ENCODE assay signal across 10 cellular contexts in the genomic region with DNA sequence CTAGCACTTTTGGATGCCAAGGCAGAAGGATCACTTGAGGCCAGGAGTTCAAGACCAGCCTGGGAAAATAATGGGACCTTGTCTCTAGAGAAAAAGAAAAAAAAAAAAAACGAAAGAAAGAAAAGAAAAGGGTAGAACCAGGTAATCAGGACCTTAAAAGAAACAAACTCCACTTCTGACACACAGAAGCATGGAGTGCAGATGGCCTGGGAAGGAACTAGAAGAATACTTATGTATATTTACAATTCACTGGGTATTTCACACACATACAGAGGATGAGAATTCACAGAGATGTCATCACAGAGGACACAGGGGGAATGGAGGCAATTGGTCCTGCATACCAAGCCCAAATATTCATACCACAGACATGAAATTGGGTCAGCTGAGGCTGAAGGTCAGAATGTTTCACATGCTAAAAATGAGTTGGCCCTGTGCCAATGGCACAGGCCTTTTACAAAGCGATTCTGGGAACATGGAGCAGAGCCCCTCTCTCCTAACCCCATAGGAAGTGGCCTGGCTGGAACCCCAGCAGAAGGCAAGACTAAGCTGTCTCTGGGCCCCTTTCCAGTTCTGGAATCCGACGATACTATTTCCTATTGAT. TPM values are rescaled to one million over a fixed set of nuclear protein-coding genes. Genes with fewer than 3 reads are reported as not detected.
DNase-seq lines count a peak whose midpoint lies in the region; ATAC-seq and TF ChIP-seq lines count a peak whose summit lies in the region.
"Had no signal": no experiment of that assay in that cellular context is flagged by ENCODE, and none has a peak within 500 bp of the region (broad histone marks: within the 10 kb centered on the region; RNA-seq: fewer than 3 reads in every experiment).

No MANE protein-coding gene starts in this region.

- H3K36me3 ChIP-seq in brain microvascular endothelial cell (replicated peaks) = peaks cover 51% of the 10 kb centered on the region

- ATAC-seq in stimulated activated naive CD8-positive, alpha-beta T cell treated with anti-CD3 and anti-CD28 coated beads, Interleukin-15, amount 100 ng/mL, for 72 hours = no peak
- no peak for ATAC-seq in stimulated activated naive CD8-positive, alpha-beta T cell treated with anti-CD3 and anti-CD28 coated beads, Interleukin-15, Interleukin-2, amounts not matched to agents 100 U/mL and 50 U/mL, for 24 hours
- ATAC-seq in HG02798 (IDR thresholded peaks at IDR 0.05; ENCODE audit: poor library complexity, unreplicated experiment) = no peak
- no peak for ATAC-seq in HG03095 (IDR thresholded peaks at IDR 0.05; ENCODE audit: unreplicated experiment)
- no peak for ATAC-seq in GM19467 (IDR thresholded peaks at IDR 0.05; ENCODE audit: unreplicated experiment)

- peaks cover 73% of the 10 kb centered on the region for H3K4me1 Mint-ChIP-seq in stimulated activated naive CD8-positive, alpha-beta T cell treated with anti-CD3 and anti-CD28 coated beads, Interleukin-15, amount 100 ng/mL, for 72 hours

- H3K27me3 Mint-ChIP-seq in stimulated activated naive CD8-positive, alpha-beta T cell treated with anti-CD3 and anti-CD28 coated beads, Interleukin-15, amount 100 ng/mL, for 72 hours = no peaks in the 10 kb centered on the region
- H3K27me3 Mint-ChIP-seq: stimulated activated naive CD8-positive, alpha-beta T cell treated with anti-CD3 and anti-CD28 coated beads, Interleukin-15, Interleukin-2, amounts not matched to agents 100 ng/mL and 50 ng/mL, for 24 hours had no signal

- peak overlapping the region; percentile 84 for H3K27ac ChIP-seq in brain microvascular endothelial cell

- no peak for DNase-seq in stimulated activated naive CD8-positive, alpha-beta T cell treated with anti-CD3 and anti-CD28 coated beads, Interleukin-15, amount 100 ng/mL, for 72 hours
- no peak for DNase-seq in stimulated activated naive CD8-positive, alpha-beta T cell treated with anti-CD3 and anti-CD28 coated beads, Interleukin-15, Interleukin-2, amounts not matched to agents 100 U/mL and 50 U/mL, for 24 hours
- DNase-seq in brain microvascular endothelial cell (peak; percentile 86), mucosa of gallbladder (ENCODE audit: low spot score) (peak; percentile 27), NCI-H82 (lab: John Stamatoyannopoulos, UW) (no peak)
- DNase-seq: stimulated activated CD4-positive, alpha-beta T cell treated with anti-CD3 and anti-CD28 coated beads, Interleukin-12 subunit alpha, Interleukin-12 subunit beta, amount 100 ng/mL, for 4 hours had no signal

- no peak for TF ChIP-seq CTCF in brain microvascular endothelial cell (IDR thresholded peaks at IDR 0.05; ENCODE audit: low read depth, low read length, missing control alignments)

- in situ Hi-C loops in brain microvascular endothelial cell (cut with HindIII; ENCODE audit: low pct_ligation_motif_present, low sequenced_read_pairs) = no loop called here

- no peaks in the 10 kb centered on the region for H3K27me3 ChIP-seq in brain microvascular endothelial cell (replicated peaks)

- H3K27ac Mint-ChIP-seq in stimulated activated naive CD8-positive, alpha-beta T cell treated with anti-CD3 and anti-CD28 coated beads, Interleukin-15, amount 100 ng/mL, for 72 hours = peak overlapping the region; percentile 60 to 72

- H3K4me3 ChIP-seq in brain microvascular endothelial cell (ENCODE audit: low read depth, low read length) = no peak overlapping the region

- H3K4me3 Mint-ChIP-seq in stimulated activated naive CD8-positive, alpha-beta T cell treated with anti-CD3 and anti-CD28 coated beads, Interleukin-15, amount 100 ng/mL, for 72 hours = no peak overlapping the region
- H3K4me3 Mint-ChIP-seq: stimulated activated naive CD8-positive, alpha-beta T cell treated with anti-CD3 and anti-CD28 coated beads, Interleukin-15, Interleukin-2, amounts not matched to agents 100 ng/mL and 50 ng/mL, for 24 hours had no signal

- H3K9me3 Mint-ChIP-seq in stimulated activated naive CD8-positive, alpha-beta T cell treated with anti-CD3 and anti-CD28 coated beads, Interleukin-15, amount 100 ng/mL, for 72 hours = no peaks in the 10 kb centered on the region
- H3K9me3 Mint-ChIP-seq: stimulated activated naive CD8-positive, alpha-beta T cell treated with anti-CD3 and anti-CD28 coated beads, Interleukin-15, Interleukin-2, amounts not matched to agents 100 ng/mL and 50 ng/mL, for 24 hours had no signal

RNA-seq across cellular contexts. Expression of gene B4GALT3, which starts 4.4 kb away (rescaled TPM):
- 36.4 TPM for total RNA-seq in mucosa of gallbladder

RNA-seq across cellular contexts. Expression of gene PPOX, which starts 6.7 kb away (rescaled TPM):
- total RNA-seq in mucosa of gallbladder = 25.6 TPM

RNA-seq across cellular contexts. Expression of gene USP21, which starts 13.6 kb away (rescaled TPM):
- total RNA-seq in mucosa of gallbladder = 42.4 TPM

RNA-seq across cellular contexts. Expression of gene UFC1, which starts 19.1 kb away (rescaled TPM):
- total RNA-seq in mucosa of gallbladder = 114 TPM

RNA-seq across cellular contexts. Expression of gene ADAMTS4, which starts 26.0 kb away (rescaled TPM):
- total RNA-seq in mucosa of gallbladder = 7.3 TPM

Comparison
In these comparisons a context has a peak if more than half of its experiments do, and no peak if none do; other contexts are left out.
1. DNase-seq: peak in brain microvascular endothelial cell (single experiment) and mucosa of gallbladder (single experiment); none in stimulated activated naive CD8-positive, alpha-beta T cell treated with anti-CD3 and anti-CD28 coated beads, Interleukin-15, amount 100 ng/mL, for 72 hours (0 of 2), stimulated activated naive CD8-positive, alpha-beta T cell treated with anti-CD3 and anti-CD28 coated beads, Interleukin-15, Interleukin-2, amounts not matched to agents 100 U/mL and 50 U/mL, for 24 hours (single experiment) and NCI-H82 (single experiment).